11 cellular contexts compared by ENCODE assay signal in the genomic region with DNA sequence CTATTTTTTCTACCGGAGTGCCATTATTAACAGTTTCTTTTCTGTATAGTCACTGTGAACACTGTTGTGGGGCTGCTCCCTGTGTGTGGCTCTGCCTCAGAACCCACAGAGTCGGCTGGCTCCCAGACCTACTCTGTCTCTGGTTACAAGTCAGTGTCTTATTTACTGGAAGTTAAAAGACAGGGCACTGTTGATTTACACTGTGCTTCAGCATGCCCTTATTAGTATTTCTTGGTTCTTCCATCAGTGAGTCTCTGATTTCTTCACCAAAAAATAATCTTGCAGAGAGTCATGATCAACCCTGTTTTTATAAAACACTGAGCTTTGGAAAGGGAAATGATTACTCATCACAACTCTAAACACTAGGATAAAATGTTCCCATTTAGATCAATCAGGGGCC.
DNase-seq lines count a peak whose midpoint lies in the region; ATAC-seq and TF ChIP-seq lines count a peak whose summit lies in the region.
"Had no signal": no experiment of that assay in that cellular context is flagged by ENCODE, and none has a peak within 500 bp of the region (broad histone marks: within the 10 kb centered on the region; RNA-seq: fewer than 3 reads in every experiment).

No MANE protein-coding gene starts in this region.

- H3K9me3 Mint-ChIP-seq in central memory CD8-positive, alpha-beta T cell, result no peaks in the 10 kb centered on the region

- no peak for ATAC-seq in Right ventricle myocardium inferior
- no peak for ATAC-seq in central memory CD8-positive, alpha-beta T cell (replicated peaks; ENCODE audit: extremely low read depth, poor library complexity, severe bottlenecking)
- no peak for ATAC-seq in HG03520 (IDR thresholded peaks at IDR 0.05; ENCODE audit: unreplicated experiment)

- no peaks in the 10 kb centered on the region for H3K36me3 ChIP-seq in left ventricle myocardium inferior
- H3K36me3 ChIP-seq in muscle layer of duodenum (ENCODE audit: control insufficient read depth in 1 of 2, insufficient read depth in 2 of 2, low read length in 2 of 2), result no peaks in the 10 kb centered on the region
- H3K36me3 ChIP-seq: HAP-1 had no signal

- DNase-seq in left ventricle myocardium inferior (no peak), Right ventricle myocardium inferior (ENCODE audit: missing footprints) (no peak), nucleus accumbens (lab: John Stamatoyannopoulos, UW) (no peak), T-helper 1 cell (no peak)
- no peak for DNase-seq in central memory CD8-positive, alpha-beta T cell (ENCODE audit: low spot score in 2 of 2)
- DNase-seq in effector CD4-positive, alpha-beta T cell, result no peak
- DNase-seq: NCI-H2227 treated with DMSO at 0.1 percent for 48 hours had no signal

- H3K27ac ChIP-seq in left ventricle myocardium inferior (replicated peaks) (peak overlapping the region; percentile 16), muscle layer of duodenum (ENCODE audit: low read length) (peak overlapping the region; percentile 61)

- peaks cover 11% of the 10 kb centered on the region for H3K36me3 Mint-ChIP-seq in central memory CD8-positive, alpha-beta T cell (ENCODE audit: insufficient read depth)

- intact Hi-C loops in left ventricle myocardium inferior (cut with micrococcal nuclease), result no loop called here
- intact Hi-C loops in Right ventricle myocardium inferior (cut with DNase I), result loop anchor here (5.0 kb wide), 1 partner anchor 800 kb away; no protein-coding TSS in a partner anchor

- no peak overlapping the region for H3K4me3 Mint-ChIP-seq in central memory CD8-positive, alpha-beta T cell

- H3K27me3 Mint-ChIP-seq in central memory CD8-positive, alpha-beta T cell, result no peaks in the 10 kb centered on the region

- peaks cover 51% of the 10 kb centered on the region for H3K4me1 ChIP-seq in left ventricle myocardium inferior
- peaks cover 0 to 12% of the 10 kb centered on the region in 2 donors for H3K4me1 ChIP-seq in muscle layer of duodenum (ENCODE audit: control insufficient read depth in 1 of 2, insufficient read depth in 2 of 2, low read length in 2 of 2)

- peak overlapping the region; percentile 33 for H3K27ac Mint-ChIP-seq in central memory CD8-positive, alpha-beta T cell (ENCODE audit: low read depth)

- peaks cover 59% of the 10 kb centered on the region for H3K4me1 Mint-ChIP-seq in central memory CD8-positive, alpha-beta T cell

- H3K9me3 ChIP-seq in left ventricle myocardium inferior (replicated peaks) (peaks cover 10% of the 10 kb centered on the region), muscle layer of duodenum (ENCODE audit: control insufficient read depth in 1 of 2, low read length in 2 of 2) (no peaks in the 10 kb centered on the region)

- TF ChIP-seq CTCF in left ventricle myocardium inferior (IDR thresholded peaks at IDR 0.05; ENCODE audit: borderline replicate concordance), result no peak

- H3K4me3 ChIP-seq in left ventricle myocardium inferior (no peak overlapping the region), muscle layer of duodenum (ENCODE audit: low read depth in 1 of 2, low read length in 2 of 2) (no peak overlapping the region)
- H3K4me3 ChIP-seq: BLaER1 treated with 17β-estradiol and CSF1 and Interleukin-3, amounts not matched to agents 10 nM and 100 nM; HAP-1 had no signal

- H3K27me3 ChIP-seq in left ventricle myocardium inferior (ENCODE audit: low read depth) (no peaks in the 10 kb centered on the region), muscle layer of duodenum (ENCODE audit: low read depth, low read length) (no peaks in the 10 kb centered on the region)
- H3K27me3 ChIP-seq: BLaER1 treated with 17β-estradiol and CSF1 and Interleukin-3, amounts not matched to agents 10 nM and 100 nM had no signal
